Comparison of ENCODE assay signal across 11 cellular contexts in genomic region chr6:152993431-152993830, GRCh38. TPM values are rescaled to one million over a fixed set of nuclear protein-coding genes. Genes with fewer than 3 reads are reported as not detected.
DNase-seq lines count a peak whose midpoint lies in the region; ATAC-seq lines count a peak whose summit lies in the region.
"Had no signal": no experiment of that assay in that cellular context is flagged by ENCODE, and none has a peak within 500 bp of the region (broad histone marks: within the 10 kb centered on the region; RNA-seq: fewer than 3 reads in every experiment).

No MANE protein-coding gene starts in this region.

- H3K4me1 ChIP-seq in GM23248 (ENCODE audit: insufficient read depth): no peaks in the 10 kb centered on the region

- H3F3A ChIP-seq in GM23248 (ENCODE audit: insufficient read depth): 0 out of 2 replicates have a peak, but pooled peaks cover 13% of the 10 kb centered on the region

- intact Hi-C loops in activated T-helper 2 cell treated with anti-CD3 and anti-CD28 coated beads, Interferon-gamma antibody, Interleukin-2, Interleukin-4, amounts not matched to agents 10 μg/mL and 5 μg/mL and 100 μg/mL, durations not matched to agents 14 hours and 24 hours and 36 hours (cut with micrococcal nuclease): no loop called here

- H3K27ac ChIP-seq in GM23248: no peak overlapping the region

- H3K9me3 ChIP-seq in GM23248 (ENCODE audit: low read depth): no peaks in the 10 kb centered on the region

- no peaks in the 10 kb centered on the region for H3K9me3 Mint-ChIP-seq in activated T-cell treated with anti-CD3 and anti-CD28 coated beads, Interleukin-2, amount 50 U/mL, for 24 hours
- H3K9me3 Mint-ChIP-seq in activated T-helper 2 cell treated with anti-CD3 and anti-CD28 coated beads, Interferon-gamma antibody, Interleukin-2, Interleukin-4, amounts not matched to agents 10 μg/mL and 5 μg/mL and 100 μg/mL, durations not matched to agents 14 hours and 24 hours and 36 hours: no peaks in the 10 kb centered on the region
- H3K9me3 Mint-ChIP-seq in natural killer cell treated with Interleukin-12 subunit alpha and Interleukin-12 subunit beta and Interleukin-15 and Interleukin-18, amount 100 ng/mL, for 72 hours: no peaks in the 10 kb centered on the region

- H3K79me2 ChIP-seq in GM23248 (ENCODE audit: insufficient read depth): peaks cover 91% of the 10 kb centered on the region

- H3K4me1 Mint-ChIP-seq in activated T-cell treated with anti-CD3 and anti-CD28 coated beads, Interleukin-2, amount 50 U/mL, for 24 hours (ENCODE audit: low read depth): peaks cover 55% of the 10 kb centered on the region
- H3K4me1 Mint-ChIP-seq in activated T-helper 2 cell treated with anti-CD3 and anti-CD28 coated beads, Interferon-gamma antibody, Interleukin-2, Interleukin-4, amounts not matched to agents 10 μg/mL and 5 μg/mL and 100 μg/mL, durations not matched to agents 14 hours and 24 hours and 36 hours (ENCODE audit: low read depth): peaks cover 36% of the 10 kb centered on the region
- peaks cover 10 to 24% of the 10 kb centered on the region in 2 donors for H3K4me1 Mint-ChIP-seq in natural killer cell treated with Interleukin-12 subunit alpha and Interleukin-12 subunit beta and Interleukin-15 and Interleukin-18, amount 100 ng/mL, for 72 hours (ENCODE audit: low read depth in 2 of 2)

- no peak overlapping the region for H3K9ac ChIP-seq in GM23248

- in situ Hi-C loops in GM23248 (cut with MboI): no loop called here

- H3K9me2 ChIP-seq in GM23248 (ENCODE audit: insufficient read depth): no peaks in the 10 kb centered on the region

- H2AFZ ChIP-seq in GM23248: no peak overlapping the region

- H3K4me2 ChIP-seq in GM23248 (ENCODE audit: unreplicated experiment): no peak overlapping the region

- no peak overlapping the region for H3K4me3 ChIP-seq in GM23248

- no peaks in the 10 kb centered on the region for H4K20me1 ChIP-seq in GM23248 (ENCODE audit: insufficient read depth)

- DNase-seq in activated T-cell treated with anti-CD3 and anti-CD28 coated beads, Interleukin-2, amount 50 U/mL, for 24 hours: no peak
- DNase-seq in activated T-cell treated with anti-CD3 and anti-CD28 coated beads, Interleukin-2, amount 50 U/mL, for 48 hours: no peak
- DNase-seq in activated T-helper 2 cell treated with anti-CD3 and anti-CD28 coated beads, Interferon-gamma antibody, Interleukin-2, Interleukin-4, amounts not matched to agents 10 μg/mL and 5 μg/mL and 100 μg/mL, durations not matched to agents 14 hours and 24 hours and 36 hours (ENCODE audit: low spot score): no peak
- no peak for DNase-seq in natural killer cell treated with Interleukin-12 subunit alpha and Interleukin-12 subunit beta and Interleukin-15 and Interleukin-18, amount 100 ng/mL, for 72 hours (ENCODE audit: low spot score)
- DNase-seq in GM19240 (ENCODE audit: insufficient read length, low spot score): no peak
- no peak for DNase-seq in GM23248
- DNase-seq in NCI-H526 (lab: John Stamatoyannopoulos, UW): no peak
- DNase-seq: effector CD4-positive, alpha-beta T cell; NCI-H345; stimulated activated CD4-positive, alpha-beta T cell treated with anti-CD3 and anti-CD28 coated beads, Interleukin-4, amount 100 ng/mL, for 1 hour had no signal

- H3K27ac Mint-ChIP-seq in activated T-cell treated with anti-CD3 and anti-CD28 coated beads, Interleukin-2, amount 50 U/mL, for 24 hours: peak overlapping the region; percentile 91
- peak overlapping the region; percentile 87 for H3K27ac Mint-ChIP-seq in activated T-helper 2 cell treated with anti-CD3 and anti-CD28 coated beads, Interferon-gamma antibody, Interleukin-2, Interleukin-4, amounts not matched to agents 10 μg/mL and 5 μg/mL and 100 μg/mL, durations not matched to agents 14 hours and 24 hours and 36 hours
- H3K27ac Mint-ChIP-seq in natural killer cell treated with Interleukin-12 subunit alpha and Interleukin-12 subunit beta and Interleukin-15 and Interleukin-18, amount 100 ng/mL, for 72 hours: peak overlapping the region; percentile 27 to 75

- H3K27me3 ChIP-seq in GM23248 (replicated peaks; ENCODE audit: insufficient read depth): no peaks in the 10 kb centered on the region

- H3K36me3 Mint-ChIP-seq in activated T-cell treated with anti-CD3 and anti-CD28 coated beads, Interleukin-2, amount 50 U/mL, for 24 hours (ENCODE audit: low read depth): peaks cover 85% of the 10 kb centered on the region
- H3K36me3 Mint-ChIP-seq in activated T-helper 2 cell treated with anti-CD3 and anti-CD28 coated beads, Interferon-gamma antibody, Interleukin-2, Interleukin-4, amounts not matched to agents 10 μg/mL and 5 μg/mL and 100 μg/mL, durations not matched to agents 14 hours and 24 hours and 36 hours (ENCODE audit: low read depth): peaks cover 71% of the 10 kb centered on the region
- H3K36me3 Mint-ChIP-seq in natural killer cell treated with Interleukin-12 subunit alpha and Interleukin-12 subunit beta and Interleukin-15 and Interleukin-18, amount 100 ng/mL, for 72 hours: peaks cover 19% of the 10 kb centered on the region

- peaks cover 58% of the 10 kb centered on the region for H3K36me3 ChIP-seq in GM23248 (ENCODE audit: low read depth)

- H3K27me3 Mint-ChIP-seq in activated T-cell treated with anti-CD3 and anti-CD28 coated beads, Interleukin-2, amount 50 U/mL, for 24 hours: no peaks in the 10 kb centered on the region
- H3K27me3 Mint-ChIP-seq in activated T-helper 2 cell treated with anti-CD3 and anti-CD28 coated beads, Interferon-gamma antibody, Interleukin-2, Interleukin-4, amounts not matched to agents 10 μg/mL and 5 μg/mL and 100 μg/mL, durations not matched to agents 14 hours and 24 hours and 36 hours (ENCODE audit: low read depth): no peaks in the 10 kb centered on the region
- no peaks in the 10 kb centered on the region for H3K27me3 Mint-ChIP-seq in natural killer cell treated with Interleukin-12 subunit alpha and Interleukin-12 subunit beta and Interleukin-15 and Interleukin-18, amount 100 ng/mL, for 72 hours

- no peak overlapping the region for H3K4me3 Mint-ChIP-seq in activated T-cell treated with anti-CD3 and anti-CD28 coated beads, Interleukin-2, amount 50 U/mL, for 24 hours
- H3K4me3 Mint-ChIP-seq in activated T-helper 2 cell treated with anti-CD3 and anti-CD28 coated beads, Interferon-gamma antibody, Interleukin-2, Interleukin-4, amounts not matched to agents 10 μg/mL and 5 μg/mL and 100 μg/mL, durations not matched to agents 14 hours and 24 hours and 36 hours (ENCODE audit: low read depth): no peak overlapping the region
- H3K4me3 Mint-ChIP-seq in natural killer cell treated with Interleukin-12 subunit alpha and Interleukin-12 subunit beta and Interleukin-15 and Interleukin-18, amount 100 ng/mL, for 72 hours: no peak overlapping the region

- ATAC-seq in HG02642 (IDR thresholded peaks at IDR 0.05; ENCODE audit: poor library complexity, unreplicated experiment): peak; percentile 37
- no peak for ATAC-seq in natural killer cell treated with Interleukin-12 subunit alpha and Interleukin-12 subunit beta and Interleukin-15 and Interleukin-18, amount 100 ng/mL, for 72 hours

RNA-seq across cellular contexts. Expression of gene MTRF1L, which starts 9.1 kb away (rescaled TPM):
- 24.1 and 24.9 TPM in 2 replicates for total RNA-seq in activated T-helper 2 cell treated with anti-CD3 and anti-CD28 coated beads, Interferon-gamma antibody, Interleukin-2, Interleukin-4, amounts not matched to agents 10 μg/mL and 5 μg/mL and 100 μg/mL, durations not matched to agents 14 hours and 24 hours and 36 hours
- total RNA-seq in natural killer cell treated with Interleukin-12 subunit alpha and Interleukin-12 subunit beta and Interleukin-15 and Interleukin-18, amount 100 ng/mL, for 72 hours: 10 to 100 TPM; 23.6 to 30.8 TPM
- total RNA-seq in GM23248 (2014; rRNA removed; shearing (Covaris generic)): 16.3 and 22.1 TPM in 2 replicates
- polyA plus RNA-seq in GM23248 (2016; fragmentation: Nextera tagmentation; extraction: Ambion mirVana): 21.9 and 22.7 TPM in 2 replicates

RNA-seq across cellular contexts. Expression of gene FBXO5, which starts 10.6 kb away (rescaled TPM):
- total RNA-seq in activated T-helper 2 cell treated with anti-CD3 and anti-CD28 coated beads, Interferon-gamma antibody, Interleukin-2, Interleukin-4, amounts not matched to agents 10 μg/mL and 5 μg/mL and 100 μg/mL, durations not matched to agents 14 hours and 24 hours and 36 hours: 31.4 and 34.6 TPM in 2 replicates
- 10 to 100 TPM; 26.3 to 33.9 TPM for total RNA-seq in natural killer cell treated with Interleukin-12 subunit alpha and Interleukin-12 subunit beta and Interleukin-15 and Interleukin-18, amount 100 ng/mL, for 72 hours
- total RNA-seq in GM23248 (2014; rRNA removed; shearing (Covaris generic)): 8.5 and 11.2 TPM in 2 replicates
- polyA plus RNA-seq in GM23248 (2016; fragmentation: Nextera tagmentation; extraction: Ambion mirVana): 15.2 and 15.5 TPM in 2 replicates
